In the genomic region with DNA sequence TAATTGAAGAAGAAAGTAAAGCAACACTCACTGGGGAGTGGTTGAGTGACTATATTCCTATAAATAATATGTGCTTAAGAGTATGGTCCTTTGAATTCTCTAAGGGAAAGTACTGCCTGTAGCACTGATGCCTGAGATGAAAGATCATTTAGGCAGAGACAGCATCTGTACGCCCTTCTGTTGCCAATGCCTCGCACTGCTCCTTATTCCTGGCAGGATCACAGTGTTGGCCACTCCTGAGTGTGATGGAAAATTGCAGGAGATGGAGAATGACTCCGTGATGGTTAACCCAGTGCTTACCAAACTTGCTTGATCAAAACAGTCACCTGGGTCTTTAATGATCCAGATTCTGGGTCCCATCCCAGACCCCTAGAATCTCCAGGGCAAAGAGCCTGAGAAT, we compare ENCODE assay signal across 16 cellular contexts.
DNase-seq lines count a peak whose midpoint lies in the region; ATAC-seq and TF ChIP-seq lines count a peak whose summit lies in the region.
"Had no signal": no experiment of that assay in that cellular context is flagged by ENCODE, and none has a peak within 500 bp of the region (broad histone marks: within the 10 kb centered on the region; RNA-seq: fewer than 3 reads in every experiment).

No MANE protein-coding gene starts in this region.

- H3K36me3 ChIP-seq in left lung, result no peaks in the 10 kb centered on the region
- H3K36me3 ChIP-seq: BLaER1 had no signal

- no peak overlapping the region for H3K4me3 ChIP-seq in left lung
- H3K4me3 ChIP-seq: BLaER1 had no signal

- no peaks in the 10 kb centered on the region for H3K27me3 ChIP-seq in left lung
- H3K27me3 ChIP-seq: BLaER1 had no signal

- intact Hi-C loops in left ventricle myocardium superior (cut with micrococcal nuclease) (no loop called here), Right ventricle myocardium superior (cut with DNase I) (no loop called here), left lung (cut with DNase I) (no loop called here)

- no peak overlapping the region for H3K27ac ChIP-seq in left lung
- H3K27ac ChIP-seq: BLaER1 had no signal

- no peaks in the 10 kb centered on the region for H3K9me3 ChIP-seq in left lung
- H3K9me3 ChIP-seq: BLaER1 had no signal

- ATAC-seq in left ventricle myocardium superior (peak; percentile 57), Right ventricle myocardium superior (ENCODE audit: poor library complexity) (no peak), left lung (peak; percentile 89), GM21381 (IDR thresholded peaks at IDR 0.05; ENCODE audit: unreplicated experiment) (no peak)

- no peaks in the 10 kb centered on the region for H3K4me1 ChIP-seq in left lung
- H3K4me1 ChIP-seq: BLaER1 had no signal

- DNase-seq in left ventricle myocardium superior (no peak), Right ventricle myocardium superior (no peak), NCI-H1694 (lab: John Stamatoyannopoulos, UW) (peak; percentile 42), NCI-H2171 treated with DMSO at 0.1 percent for 48 hours (lab: John Stamatoyannopoulos, UW) (peak; percentile 20), left lung (no peak), SW 1271 (lab: John Stamatoyannopoulos, UW) (no peak)
- no peak for DNase-seq in stimulated activated CD4-positive, alpha-beta T cell treated with anti-CD3 and anti-CD28 coated beads, Interleukin-2, amount 100 ng/mL, for 24 hours
- DNase-seq: 8988T, AML-193, DND-41, GDM1, HCEC 1CT, HFFc6, IMR-90 had no signal

- no peak for TF ChIP-seq CTCF in left lung (IDR thresholded peaks at IDR 0.05)

Comparison
In these comparisons a context has a peak if more than half of its experiments do, and no peak if none do; other contexts are left out.
1. ATAC-seq: peak in left ventricle myocardium superior (single experiment) and left lung (single experiment); none in Right ventricle myocardium superior (single experiment) and GM21381 (single experiment).
2. DNase-seq: peak in NCI-H1694 (single experiment) and NCI-H2171 treated with DMSO at 0.1 percent for 48 hours (single experiment); none in left ventricle myocardium superior (single experiment), Right ventricle myocardium superior (single experiment), left lung (0 of 2), SW 1271 (0 of 2) and stimulated activated CD4-positive, alpha-beta T cell treated with anti-CD3 and anti-CD28 coated beads, Interleukin-2, amount 100 ng/mL, for 24 hours (0 of 2).